1 cellular context compared by ENCODE assay signal in the genomic region with DNA sequence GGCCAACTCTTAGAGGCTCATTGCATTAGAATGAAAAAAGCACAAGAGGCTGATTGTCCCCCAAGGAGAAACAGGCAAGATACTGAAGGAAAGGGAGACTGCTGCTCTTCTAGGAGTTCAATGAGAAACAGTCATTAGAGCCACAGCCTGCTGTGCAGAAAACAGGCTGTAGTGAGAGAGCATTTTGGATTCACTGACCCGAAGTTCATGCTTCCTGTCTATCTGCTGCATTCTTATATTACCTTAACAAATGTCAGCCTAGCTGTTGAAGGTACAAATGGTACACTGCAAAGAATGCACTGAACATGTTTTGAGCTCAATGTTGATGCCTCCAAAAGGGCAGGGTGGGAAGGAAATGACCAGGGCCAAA.
TF ChIP-seq lines count a peak whose summit lies in the region.

No MANE protein-coding gene starts in this region.

TF ChIP-seq in WTC11, 78 proteins besides CTCF, POLR2A, EP300 and RAD21 (continued from another document):
- TF ChIP-seq, protein P1, sequence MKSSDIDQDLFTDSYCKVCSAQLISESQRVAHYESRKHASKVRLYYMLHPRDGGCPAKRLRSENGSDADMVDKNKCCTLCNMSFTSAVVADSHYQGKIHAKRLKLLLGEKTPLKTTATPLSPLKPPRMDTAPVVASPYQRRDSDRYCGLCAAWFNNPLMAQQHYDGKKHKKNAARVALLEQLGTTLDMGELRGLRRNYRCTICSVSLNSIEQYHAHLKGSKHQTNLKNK (CRISPR knock-in tag; IDR thresholded peaks at IDR 0.05): no peak
- TF ChIP-seq, protein P2, sequence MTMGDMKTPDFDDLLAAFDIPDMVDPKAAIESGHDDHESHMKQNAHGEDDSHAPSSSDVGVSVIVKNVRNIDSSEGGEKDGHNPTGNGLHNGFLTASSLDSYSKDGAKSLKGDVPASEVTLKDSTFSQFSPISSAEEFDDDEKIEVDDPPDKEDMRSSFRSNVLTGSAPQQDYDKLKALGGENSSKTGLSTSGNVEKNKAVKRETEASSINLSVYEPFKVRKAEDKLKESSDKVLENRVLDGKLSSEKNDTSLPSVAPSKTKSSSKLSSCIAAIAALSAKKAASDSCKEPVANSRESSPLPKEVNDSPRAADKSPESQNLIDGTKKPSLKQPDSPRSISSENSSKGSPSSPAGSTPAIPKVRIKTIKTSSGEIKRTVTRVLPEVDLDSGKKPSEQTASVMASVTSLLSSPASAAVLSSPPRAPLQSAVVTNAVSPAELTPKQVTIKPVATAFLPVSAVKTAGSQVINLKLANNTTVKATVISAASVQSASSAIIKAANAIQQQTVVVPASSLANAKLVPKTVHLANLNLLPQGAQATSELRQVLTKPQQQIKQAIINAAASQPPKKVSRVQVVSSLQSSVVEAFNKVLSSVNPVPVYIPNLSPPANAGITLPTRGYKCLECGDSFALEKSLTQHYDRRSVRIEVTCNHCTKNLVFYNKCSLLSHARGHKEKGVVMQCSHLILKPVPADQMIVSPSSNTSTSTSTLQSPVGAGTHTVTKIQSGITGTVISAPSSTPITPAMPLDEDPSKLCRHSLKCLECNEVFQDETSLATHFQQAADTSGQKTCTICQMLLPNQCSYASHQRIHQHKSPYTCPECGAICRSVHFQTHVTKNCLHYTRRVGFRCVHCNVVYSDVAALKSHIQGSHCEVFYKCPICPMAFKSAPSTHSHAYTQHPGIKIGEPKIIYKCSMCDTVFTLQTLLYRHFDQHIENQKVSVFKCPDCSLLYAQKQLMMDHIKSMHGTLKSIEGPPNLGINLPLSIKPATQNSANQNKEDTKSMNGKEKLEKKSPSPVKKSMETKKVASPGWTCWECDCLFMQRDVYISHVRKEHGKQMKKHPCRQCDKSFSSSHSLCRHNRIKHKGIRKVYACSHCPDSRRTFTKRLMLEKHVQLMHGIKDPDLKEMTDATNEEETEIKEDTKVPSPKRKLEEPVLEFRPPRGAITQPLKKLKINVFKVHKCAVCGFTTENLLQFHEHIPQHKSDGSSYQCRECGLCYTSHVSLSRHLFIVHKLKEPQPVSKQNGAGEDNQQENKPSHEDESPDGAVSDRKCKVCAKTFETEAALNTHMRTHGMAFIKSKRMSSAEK (CRISPR knock-in tag; IDR thresholded peaks at IDR 0.05; ENCODE audit: borderline replicate concordance): no peak
- TF ChIP-seq FOXK1 (CRISPR knock-in tag; IDR thresholded peaks at IDR 0.05) (no peak), ZNF219 (CRISPR knock-in tag; IDR thresholded peaks at IDR 0.05; ENCODE audit: borderline replicate concordance) (no peak), ZNF396 (CRISPR knock-in tag; IDR thresholded peaks at IDR 0.05; ENCODE audit: borderline replicate concordance) (no peak)
- TF ChIP-seq, protein P3, sequence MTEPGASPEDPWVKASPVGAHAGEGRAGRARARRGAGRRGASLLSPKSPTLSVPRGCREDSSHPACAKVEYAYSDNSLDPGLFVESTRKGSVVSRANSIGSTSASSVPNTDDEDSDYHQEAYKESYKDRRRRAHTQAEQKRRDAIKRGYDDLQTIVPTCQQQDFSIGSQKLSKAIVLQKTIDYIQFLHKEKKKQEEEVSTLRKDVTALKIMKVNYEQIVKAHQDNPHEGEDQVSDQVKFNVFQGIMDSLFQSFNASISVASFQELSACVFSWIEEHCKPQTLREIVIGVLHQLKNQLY (CRISPR knock-in tag; IDR thresholded peaks at IDR 0.05): no peak
- TF ChIP-seq, protein P4, sequence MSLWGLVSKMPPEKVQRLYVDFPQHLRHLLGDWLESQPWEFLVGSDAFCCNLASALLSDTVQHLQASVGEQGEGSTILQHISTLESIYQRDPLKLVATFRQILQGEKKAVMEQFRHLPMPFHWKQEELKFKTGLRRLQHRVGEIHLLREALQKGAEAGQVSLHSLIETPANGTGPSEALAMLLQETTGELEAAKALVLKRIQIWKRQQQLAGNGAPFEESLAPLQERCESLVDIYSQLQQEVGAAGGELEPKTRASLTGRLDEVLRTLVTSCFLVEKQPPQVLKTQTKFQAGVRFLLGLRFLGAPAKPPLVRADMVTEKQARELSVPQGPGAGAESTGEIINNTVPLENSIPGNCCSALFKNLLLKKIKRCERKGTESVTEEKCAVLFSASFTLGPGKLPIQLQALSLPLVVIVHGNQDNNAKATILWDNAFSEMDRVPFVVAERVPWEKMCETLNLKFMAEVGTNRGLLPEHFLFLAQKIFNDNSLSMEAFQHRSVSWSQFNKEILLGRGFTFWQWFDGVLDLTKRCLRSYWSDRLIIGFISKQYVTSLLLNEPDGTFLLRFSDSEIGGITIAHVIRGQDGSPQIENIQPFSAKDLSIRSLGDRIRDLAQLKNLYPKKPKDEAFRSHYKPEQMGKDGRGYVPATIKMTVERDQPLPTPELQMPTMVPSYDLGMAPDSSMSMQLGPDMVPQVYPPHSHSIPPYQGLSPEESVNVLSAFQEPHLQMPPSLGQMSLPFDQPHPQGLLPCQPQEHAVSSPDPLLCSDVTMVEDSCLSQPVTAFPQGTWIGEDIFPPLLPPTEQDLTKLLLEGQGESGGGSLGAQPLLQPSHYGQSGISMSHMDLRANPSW (CRISPR knock-in tag; conservative IDR thresholded peaks at IDR 0.05; ENCODE audit: low read depth): no peak
